Comparison of ENCODE assay signal across 1 cellular context in the genomic region with DNA sequence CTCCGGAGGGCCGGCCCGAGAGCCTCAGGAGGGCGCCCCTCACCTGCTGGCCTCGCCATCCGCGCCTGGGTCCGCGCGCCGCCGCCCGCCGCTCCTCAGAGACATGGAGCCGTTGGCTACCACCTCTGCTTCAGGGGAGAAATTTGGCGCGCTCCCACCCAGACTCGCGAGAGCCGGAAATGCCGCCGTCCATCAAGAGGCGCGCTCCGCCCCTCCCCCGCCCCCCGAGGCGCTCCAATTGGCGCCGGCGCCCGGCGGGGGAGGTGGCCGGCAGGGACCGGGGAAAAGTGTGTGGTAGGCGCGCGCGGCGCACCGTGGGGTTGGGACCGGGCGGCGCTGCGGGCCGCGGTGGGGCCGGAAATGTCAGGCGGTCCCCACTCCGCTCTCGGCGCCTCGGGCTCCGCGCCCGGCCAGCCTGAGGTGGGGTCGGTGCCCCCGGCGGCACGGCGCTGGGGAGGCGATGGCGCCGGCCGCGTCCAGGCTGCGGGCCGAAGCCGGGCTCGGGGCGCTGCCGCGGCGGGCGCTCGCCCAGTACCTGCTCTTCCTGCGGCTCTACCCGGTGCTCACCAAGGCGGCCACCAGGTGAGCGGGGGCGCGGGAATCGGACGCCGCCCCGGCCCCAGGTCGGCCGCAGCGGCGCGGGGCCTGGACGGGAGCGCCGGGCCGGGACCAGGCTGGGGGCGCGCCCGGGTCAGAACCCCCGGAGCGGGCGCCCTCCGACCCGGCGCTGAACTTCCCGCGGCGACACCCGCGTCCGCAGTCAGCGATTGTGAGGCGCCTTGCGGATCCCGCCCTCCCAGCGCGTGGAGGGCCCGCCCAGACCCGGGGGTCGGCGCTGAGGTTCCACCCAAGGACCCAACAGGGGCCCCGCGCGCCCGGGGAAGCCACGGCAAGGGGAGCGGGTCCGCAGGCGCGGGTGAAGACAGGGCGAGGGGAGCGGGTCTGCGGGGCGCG.
TF ChIP-seq lines count a peak whose summit lies in the region.

A gene with protein sequence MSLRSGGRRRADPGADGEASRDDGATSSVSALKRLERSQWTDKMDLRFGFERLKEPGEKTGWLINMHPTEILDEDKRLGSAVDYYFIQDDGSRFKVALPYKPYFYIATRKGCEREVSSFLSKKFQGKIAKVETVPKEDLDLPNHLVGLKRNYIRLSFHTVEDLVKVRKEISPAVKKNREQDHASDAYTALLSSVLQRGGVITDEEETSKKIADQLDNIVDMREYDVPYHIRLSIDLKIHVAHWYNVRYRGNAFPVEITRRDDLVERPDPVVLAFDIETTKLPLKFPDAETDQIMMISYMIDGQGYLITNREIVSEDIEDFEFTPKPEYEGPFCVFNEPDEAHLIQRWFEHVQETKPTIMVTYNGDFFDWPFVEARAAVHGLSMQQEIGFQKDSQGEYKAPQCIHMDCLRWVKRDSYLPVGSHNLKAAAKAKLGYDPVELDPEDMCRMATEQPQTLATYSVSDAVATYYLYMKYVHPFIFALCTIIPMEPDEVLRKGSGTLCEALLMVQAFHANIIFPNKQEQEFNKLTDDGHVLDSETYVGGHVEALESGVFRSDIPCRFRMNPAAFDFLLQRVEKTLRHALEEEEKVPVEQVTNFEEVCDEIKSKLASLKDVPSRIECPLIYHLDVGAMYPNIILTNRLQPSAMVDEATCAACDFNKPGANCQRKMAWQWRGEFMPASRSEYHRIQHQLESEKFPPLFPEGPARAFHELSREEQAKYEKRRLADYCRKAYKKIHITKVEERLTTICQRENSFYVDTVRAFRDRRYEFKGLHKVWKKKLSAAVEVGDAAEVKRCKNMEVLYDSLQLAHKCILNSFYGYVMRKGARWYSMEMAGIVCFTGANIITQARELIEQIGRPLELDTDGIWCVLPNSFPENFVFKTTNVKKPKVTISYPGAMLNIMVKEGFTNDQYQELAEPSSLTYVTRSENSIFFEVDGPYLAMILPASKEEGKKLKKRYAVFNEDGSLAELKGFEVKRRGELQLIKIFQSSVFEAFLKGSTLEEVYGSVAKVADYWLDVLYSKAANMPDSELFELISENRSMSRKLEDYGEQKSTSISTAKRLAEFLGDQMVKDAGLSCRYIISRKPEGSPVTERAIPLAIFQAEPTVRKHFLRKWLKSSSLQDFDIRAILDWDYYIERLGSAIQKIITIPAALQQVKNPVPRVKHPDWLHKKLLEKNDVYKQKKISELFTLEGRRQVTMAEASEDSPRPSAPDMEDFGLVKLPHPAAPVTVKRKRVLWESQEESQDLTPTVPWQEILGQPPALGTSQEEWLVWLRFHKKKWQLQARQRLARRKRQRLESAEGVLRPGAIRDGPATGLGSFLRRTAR (N-terminal part only) (minus strand): TSS at position 132 of the 954 bp plus-strand sequence. CDS start 27 bp downstream, at position 105.
A gene (plus strand): TSS at position 377 of the 954 bp plus-strand sequence. CDS start 84 bp downstream, at position 461.

TF ChIP-seq in K562, 482 proteins besides CTCF, POLR2A, EP300 and RAD21 (continued from another document and continues in another):
- TF ChIP-seq, protein P1, sequence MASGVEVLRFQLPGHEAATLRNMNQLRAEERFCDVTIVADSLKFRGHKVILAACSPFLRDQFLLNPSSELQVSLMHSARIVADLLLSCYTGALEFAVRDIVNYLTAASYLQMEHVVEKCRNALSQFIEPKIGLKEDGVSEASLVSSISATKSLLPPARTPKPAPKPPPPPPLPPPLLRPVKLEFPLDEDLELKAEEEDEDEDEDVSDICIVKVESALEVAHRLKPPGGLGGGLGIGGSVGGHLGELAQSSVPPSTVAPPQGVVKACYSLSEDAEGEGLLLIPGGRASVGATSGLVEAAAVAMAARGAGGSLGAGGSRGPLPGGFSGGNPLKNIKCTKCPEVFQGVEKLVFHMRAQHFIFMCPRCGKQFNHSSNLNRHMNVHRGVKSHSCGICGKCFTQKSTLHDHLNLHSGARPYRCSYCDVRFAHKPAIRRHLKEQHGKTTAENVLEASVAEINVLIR (CRISPR knock-in tag; IDR thresholded peaks at IDR 0.05), result no peak
- TF ChIP-seq, protein P2, sequence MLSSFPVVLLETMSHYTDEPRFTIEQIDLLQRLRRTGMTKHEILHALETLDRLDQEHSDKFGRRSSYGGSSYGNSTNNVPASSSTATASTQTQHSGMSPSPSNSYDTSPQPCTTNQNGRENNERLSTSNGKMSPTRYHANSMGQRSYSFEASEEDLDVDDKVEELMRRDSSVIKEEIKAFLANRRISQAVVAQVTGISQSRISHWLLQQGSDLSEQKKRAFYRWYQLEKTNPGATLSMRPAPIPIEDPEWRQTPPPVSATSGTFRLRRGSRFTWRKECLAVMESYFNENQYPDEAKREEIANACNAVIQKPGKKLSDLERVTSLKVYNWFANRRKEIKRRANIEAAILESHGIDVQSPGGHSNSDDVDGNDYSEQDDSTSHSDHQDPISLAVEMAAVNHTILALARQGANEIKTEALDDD (IDR thresholded peaks at IDR 0.05), result no peak
- TF ChIP-seq PTRF (tag; IDR thresholded peaks at IDR 0.05), result no peak
- TF ChIP-seq TBL1XR1 (IDR thresholded peaks at IDR 0.05; ENCODE audit: low read length in 2 of 2), result peak in 1 of 2 experiments; percentile 62; a peak in 1 of 4 replicates
- peak; percentile 41; the same call in 1 of the 2 replicates for TF ChIP-seq RNF2 (IDR thresholded peaks at IDR 0.05)
- no peak for TF ChIP-seq TCF7 (IDR thresholded peaks at IDR 0.05; ENCODE audit: borderline replicate concordance)
- peak; percentile 56; the same call in 1 of the 2 replicates for TF ChIP-seq SIN3B (IDR thresholded peaks at IDR 0.05; ENCODE audit: low read depth)
- peak; percentile 66 for TF ChIP-seq POLR2H (tag; IDR thresholded peaks at IDR 0.05; ENCODE audit: low read depth)
- TF ChIP-seq TEAD2 (tag; IDR thresholded peaks at IDR 0.05), result no peak
- TF ChIP-seq, protein P3, sequence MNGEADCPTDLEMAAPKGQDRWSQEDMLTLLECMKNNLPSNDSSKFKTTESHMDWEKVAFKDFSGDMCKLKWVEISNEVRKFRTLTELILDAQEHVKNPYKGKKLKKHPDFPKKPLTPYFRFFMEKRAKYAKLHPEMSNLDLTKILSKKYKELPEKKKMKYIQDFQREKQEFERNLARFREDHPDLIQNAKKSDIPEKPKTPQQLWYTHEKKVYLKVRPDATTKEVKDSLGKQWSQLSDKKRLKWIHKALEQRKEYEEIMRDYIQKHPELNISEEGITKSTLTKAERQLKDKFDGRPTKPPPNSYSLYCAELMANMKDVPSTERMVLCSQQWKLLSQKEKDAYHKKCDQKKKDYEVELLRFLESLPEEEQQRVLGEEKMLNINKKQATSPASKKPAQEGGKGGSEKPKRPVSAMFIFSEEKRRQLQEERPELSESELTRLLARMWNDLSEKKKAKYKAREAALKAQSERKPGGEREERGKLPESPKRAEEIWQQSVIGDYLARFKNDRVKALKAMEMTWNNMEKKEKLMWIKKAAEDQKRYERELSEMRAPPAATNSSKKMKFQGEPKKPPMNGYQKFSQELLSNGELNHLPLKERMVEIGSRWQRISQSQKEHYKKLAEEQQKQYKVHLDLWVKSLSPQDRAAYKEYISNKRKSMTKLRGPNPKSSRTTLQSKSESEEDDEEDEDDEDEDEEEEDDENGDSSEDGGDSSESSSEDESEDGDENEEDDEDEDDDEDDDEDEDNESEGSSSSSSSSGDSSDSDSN (IDR thresholded peaks at IDR 0.05; ENCODE audit: borderline replicate concordance in 1 of 2, low read depth in 2 of 2, low read length in 2 of 2), result peak in 1 of 2 experiments; percentile 38; a peak in 2 of 4 replicates
- TF ChIP-seq, protein P4, sequence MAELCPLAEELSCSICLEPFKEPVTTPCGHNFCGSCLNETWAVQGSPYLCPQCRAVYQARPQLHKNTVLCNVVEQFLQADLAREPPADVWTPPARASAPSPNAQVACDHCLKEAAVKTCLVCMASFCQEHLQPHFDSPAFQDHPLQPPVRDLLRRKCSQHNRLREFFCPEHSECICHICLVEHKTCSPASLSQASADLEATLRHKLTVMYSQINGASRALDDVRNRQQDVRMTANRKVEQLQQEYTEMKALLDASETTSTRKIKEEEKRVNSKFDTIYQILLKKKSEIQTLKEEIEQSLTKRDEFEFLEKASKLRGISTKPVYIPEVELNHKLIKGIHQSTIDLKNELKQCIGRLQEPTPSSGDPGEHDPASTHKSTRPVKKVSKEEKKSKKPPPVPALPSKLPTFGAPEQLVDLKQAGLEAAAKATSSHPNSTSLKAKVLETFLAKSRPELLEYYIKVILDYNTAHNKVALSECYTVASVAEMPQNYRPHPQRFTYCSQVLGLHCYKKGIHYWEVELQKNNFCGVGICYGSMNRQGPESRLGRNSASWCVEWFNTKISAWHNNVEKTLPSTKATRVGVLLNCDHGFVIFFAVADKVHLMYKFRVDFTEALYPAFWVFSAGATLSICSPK (IDR thresholded peaks at IDR 0.05; ENCODE audit: borderline replicate concordance), result no peak
- no peak for TF ChIP-seq ZNF174 (CRISPR knock-in tag; IDR thresholded peaks at IDR 0.05)
- no peak for TF ChIP-seq ZNF263 (CRISPR knock-in tag; IDR thresholded peaks at IDR 0.05; ENCODE audit: borderline replicate concordance)
- TF ChIP-seq ZKSCAN1 (IDR thresholded peaks at IDR 0.05; ENCODE audit: low read depth, low read length), result peak; percentile 76; the same call in 1 of the 2 replicates
- TF ChIP-seq, protein P5, sequence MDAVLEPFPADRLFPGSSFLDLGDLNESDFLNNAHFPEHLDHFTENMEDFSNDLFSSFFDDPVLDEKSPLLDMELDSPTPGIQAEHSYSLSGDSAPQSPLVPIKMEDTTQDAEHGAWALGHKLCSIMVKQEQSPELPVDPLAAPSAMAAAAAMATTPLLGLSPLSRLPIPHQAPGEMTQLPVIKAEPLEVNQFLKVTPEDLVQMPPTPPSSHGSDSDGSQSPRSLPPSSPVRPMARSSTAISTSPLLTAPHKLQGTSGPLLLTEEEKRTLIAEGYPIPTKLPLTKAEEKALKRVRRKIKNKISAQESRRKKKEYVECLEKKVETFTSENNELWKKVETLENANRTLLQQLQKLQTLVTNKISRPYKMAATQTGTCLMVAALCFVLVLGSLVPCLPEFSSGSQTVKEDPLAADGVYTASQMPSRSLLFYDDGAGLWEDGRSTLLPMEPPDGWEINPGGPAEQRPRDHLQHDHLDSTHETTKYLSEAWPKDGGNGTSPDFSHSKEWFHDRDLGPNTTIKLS (IDR thresholded peaks at IDR 0.05; ENCODE audit: borderline replicate concordance, low read depth), result peak; percentile 73; the same call in 1 of the 2 replicates
- TF ChIP-seq MAFK (IDR thresholded peaks at IDR 0.05; ENCODE audit: low read length), result no peak
- TF ChIP-seq, protein P6, sequence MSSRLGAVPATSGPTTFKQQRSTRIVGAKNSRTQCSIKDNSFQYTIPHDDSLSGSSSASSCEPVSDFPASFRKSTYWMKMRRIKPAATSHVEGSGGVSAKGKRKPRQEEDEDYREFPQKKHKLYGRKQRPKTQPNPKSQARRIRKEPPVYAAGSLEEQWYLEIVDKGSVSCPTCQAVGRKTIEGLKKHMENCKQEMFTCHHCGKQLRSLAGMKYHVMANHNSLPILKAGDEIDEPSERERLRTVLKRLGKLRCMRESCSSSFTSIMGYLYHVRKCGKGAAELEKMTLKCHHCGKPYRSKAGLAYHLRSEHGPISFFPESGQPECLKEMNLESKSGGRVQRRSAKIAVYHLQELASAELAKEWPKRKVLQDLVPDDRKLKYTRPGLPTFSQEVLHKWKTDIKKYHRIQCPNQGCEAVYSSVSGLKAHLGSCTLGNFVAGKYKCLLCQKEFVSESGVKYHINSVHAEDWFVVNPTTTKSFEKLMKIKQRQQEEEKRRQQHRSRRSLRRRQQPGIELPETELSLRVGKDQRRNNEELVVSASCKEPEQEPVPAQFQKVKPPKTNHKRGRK (tag; IDR thresholded peaks at IDR 0.05), result no peak
- TF ChIP-seq, protein P7, sequence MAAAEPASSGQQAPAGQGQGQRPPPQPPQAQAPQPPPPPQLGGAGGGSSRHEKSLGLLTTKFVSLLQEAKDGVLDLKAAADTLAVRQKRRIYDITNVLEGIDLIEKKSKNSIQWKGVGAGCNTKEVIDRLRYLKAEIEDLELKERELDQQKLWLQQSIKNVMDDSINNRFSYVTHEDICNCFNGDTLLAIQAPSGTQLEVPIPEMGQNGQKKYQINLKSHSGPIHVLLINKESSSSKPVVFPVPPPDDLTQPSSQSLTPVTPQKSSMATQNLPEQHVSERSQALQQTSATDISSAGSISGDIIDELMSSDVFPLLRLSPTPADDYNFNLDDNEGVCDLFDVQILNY (CRISPR knock-in tag; IDR thresholded peaks at IDR 0.05), result no peak
- no peak for TF ChIP-seq SMARCE1 (IDR thresholded peaks at IDR 0.05)
- TF ChIP-seq SNRNP70 (optimal IDR thresholded peaks at IDR 0.05; ENCODE audit: low read depth, low read length), result no peak
- TF ChIP-seq CAMTA2 (CRISPR knock-in tag; conservative IDR thresholded peaks at IDR 0.05), result no peak
